10 cellular contexts compared by ENCODE assay signal in the genomic region with DNA sequence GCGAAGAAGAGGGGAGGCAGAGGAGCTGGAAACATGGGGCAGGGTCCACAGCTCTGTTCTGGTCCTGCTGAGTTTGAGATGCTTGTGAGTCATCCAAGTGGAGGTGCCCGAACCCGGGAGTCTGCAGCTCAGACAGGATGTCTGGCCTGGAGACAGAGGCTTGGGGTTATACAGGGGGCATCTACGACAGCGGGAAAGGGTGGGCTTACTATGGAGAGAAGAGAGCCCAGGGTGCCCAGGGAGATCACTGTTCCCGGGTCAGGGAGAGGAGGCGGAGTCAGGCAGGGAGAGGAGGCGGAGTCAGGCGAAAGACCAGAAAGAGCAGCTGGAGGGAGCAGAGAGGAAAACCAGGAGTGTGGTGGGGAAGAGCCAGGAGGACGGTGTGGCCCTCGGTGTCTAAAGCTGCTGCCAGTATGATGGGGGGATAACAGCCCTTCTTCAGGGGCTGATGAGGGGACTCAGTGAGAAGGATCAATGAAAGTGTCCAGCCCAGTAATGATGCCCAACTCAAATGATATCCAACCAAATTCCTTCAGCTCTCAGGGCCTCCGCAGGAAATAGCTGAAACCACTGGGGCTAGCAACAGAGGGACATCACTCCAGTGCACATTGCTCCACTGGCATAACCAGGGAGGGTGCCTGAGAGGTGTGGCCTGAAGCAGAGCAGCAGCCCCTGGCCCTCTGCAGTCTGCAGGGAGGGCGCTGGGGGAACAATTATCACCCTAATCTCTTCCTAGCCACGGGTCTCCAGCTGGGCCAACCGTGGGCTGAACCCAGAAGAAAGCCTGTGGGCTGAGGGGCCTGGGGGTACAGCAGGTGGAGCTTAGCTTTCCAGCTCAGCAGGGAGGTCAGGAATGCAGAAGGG. TPM values are rescaled to one million over a fixed set of nuclear protein-coding genes. Genes with fewer than 3 reads are reported as not detected.
DNase-seq lines count a peak whose midpoint lies in the region; ATAC-seq, FAIRE-seq and TF ChIP-seq lines count a peak whose summit lies in the region.
"Had no signal": no experiment of that assay in that cellular context is flagged by ENCODE, and none has a peak within 500 bp of the region (broad histone marks: within the 10 kb centered on the region; RNA-seq: fewer than 3 reads in every experiment).

No MANE protein-coding gene starts in this region.

- H3K36me3 Mint-ChIP-seq in natural killer cell treated with Interleukin-12 subunit alpha and Interleukin-12 subunit beta and Interleukin-15 and Interleukin-18, amount 100 ng/mL, for 72 hours = no peaks in the 10 kb centered on the region

- no peaks in the 10 kb centered on the region for H3K9me3 Mint-ChIP-seq in natural killer cell treated with Interleukin-12 subunit alpha and Interleukin-12 subunit beta and Interleukin-15 and Interleukin-18, amount 100 ng/mL, for 72 hours

- H3K27ac Mint-ChIP-seq in natural killer cell treated with Interleukin-12 subunit alpha and Interleukin-12 subunit beta and Interleukin-15 and Interleukin-18, amount 100 ng/mL, for 72 hours = peak overlapping the region; percentile 15 to 72

- no peak overlapping the region for H3K4me3 ChIP-seq in endothelial cell of umbilical vein (replicated peaks in 1 of 3; ENCODE audit: insufficient read depth in 1 of 3, low read depth in 1 of 3, low read length in 3 of 3)

- H3K4me3 Mint-ChIP-seq in natural killer cell treated with Interleukin-12 subunit alpha and Interleukin-12 subunit beta and Interleukin-15 and Interleukin-18, amount 100 ng/mL, for 72 hours = no peak overlapping the region

- H3K36me3 ChIP-seq in endothelial cell of umbilical vein (ENCODE audit: control insufficient read depth in 2 of 2, extremely low read depth in 1 of 2, insufficient read depth in 2 of 2, low read length in 2 of 2) = no peaks in the 10 kb centered on the region
- H3K36me3 ChIP-seq: neutrophil had no signal

- no peaks in the 10 kb centered on the region for H4K20me1 ChIP-seq in endothelial cell of umbilical vein (replicated peaks; ENCODE audit: control insufficient read depth, extremely low read depth, insufficient read depth, low read length)

- peaks cover 54% of the 10 kb centered on the region for H3K4me1 ChIP-seq in endothelial cell of umbilical vein (ENCODE audit: control insufficient read depth, extremely low read depth, insufficient read depth, low read length)

- no peaks in the 10 kb centered on the region for H3K27me3 ChIP-seq in endothelial cell of umbilical vein (ENCODE audit: control insufficient read depth in 2 of 2, insufficient read depth in 2 of 2, low read length in 2 of 2)

- DNase-seq in endothelial cell of umbilical vein (ENCODE audit: low read depth, low spot score) = peak; percentile 91
- peak; percentile 51 for DNase-seq in natural killer cell treated with Interleukin-12 subunit alpha and Interleukin-12 subunit beta and Interleukin-15 and Interleukin-18, amount 100 ng/mL, for 72 hours (ENCODE audit: low spot score)
- DNase-seq in stimulated activated naive CD4-positive, alpha-beta T cell treated with Interleukin-2 at 50 U/mL for 16 hours (lab: John Stamatoyannopoulos, UW) = no peak

- no peaks in the 10 kb centered on the region for H3K9me3 ChIP-seq in endothelial cell of umbilical vein (replicated peaks; ENCODE audit: control insufficient read depth, insufficient read depth, low read length)
- H3K9me3 ChIP-seq: neutrophil had no signal

- TF ChIP-seq POLR2A in endothelial cell of umbilical vein (IDR thresholded peaks at IDR 0.05; ENCODE audit: low read depth, low read length) = peak; percentile 58

- H3K79me2 ChIP-seq in endothelial cell of umbilical vein (ENCODE audit: control insufficient read depth, insufficient read depth, low read length) = peaks cover 12% of the 10 kb centered on the region

- POLR2A ChIA-PET in endothelial cell of umbilical vein (lab: Charles Lee) = interaction anchor here (0.8 to 1.0 kb wide), 2 partner anchors 9 to 138 kb away, joined by 3 to 4 read pairs; partner anchors contain the start of genes NEAT1 and ZNRD2

- ATAC-seq in natural killer cell treated with Interleukin-12 subunit alpha and Interleukin-12 subunit beta and Interleukin-15 and Interleukin-18, amount 100 ng/mL, for 72 hours = no peak
- ATAC-seq in HG02763 (IDR thresholded peaks at IDR 0.05; ENCODE audit: unreplicated experiment) (no peak), HG02885 (IDR thresholded peaks at IDR 0.05; ENCODE audit: poor library complexity, unreplicated experiment) (no peak), GM18909 (IDR thresholded peaks at IDR 0.05; ENCODE audit: poor library complexity, unreplicated experiment) (no peak)

- TF ChIP-seq CTCF in endothelial cell of umbilical vein (IDR thresholded peaks at IDR 0.05; ENCODE audit: extremely low read depth in 1 of 2, insufficient read depth in 1 of 2, low read depth in 1 of 2, low read length in 2 of 2) = no peak

- peaks cover 36 to 44% of the 10 kb centered on the region in 2 donors for H3K4me1 Mint-ChIP-seq in natural killer cell treated with Interleukin-12 subunit alpha and Interleukin-12 subunit beta and Interleukin-15 and Interleukin-18, amount 100 ng/mL, for 72 hours (ENCODE audit: low read depth in 2 of 2)

- dilution Hi-C loops in endothelial cell of umbilical vein (cut with MboI; ENCODE audit: extremely low pct_ligation_motif_present, low sequenced_read_pairs) = no loop called here

- no peaks in the 10 kb centered on the region for H3K9me1 ChIP-seq in endothelial cell of umbilical vein (replicated peaks; ENCODE audit: control insufficient read depth, extremely low read depth, insufficient read depth, low read length)

- H3K4me2 ChIP-seq in endothelial cell of umbilical vein (ENCODE audit: insufficient read depth, low read length) = peak overlapping the region; percentile 44

- intact Hi-C loops in endothelial cell of umbilical vein (cut with micrococcal nuclease) = loop anchor here (1.0 to 2.0 kb wide), 3 partner anchors 10 to 20 kb away; partner anchors contain the start of gene ZNRD2

- FAIRE-seq in G401.6 (lab: Jason Lieb, UNC) = peak; percentile 59
- FAIRE-seq in endothelial cell of umbilical vein (lab: Jason Lieb, UNC) = peak; percentile 94

- H3K27me3 Mint-ChIP-seq in natural killer cell treated with Interleukin-12 subunit alpha and Interleukin-12 subunit beta and Interleukin-15 and Interleukin-18, amount 100 ng/mL, for 72 hours = no peaks in the 10 kb centered on the region

- BruUV-seq in endothelial cell of umbilical vein (replicated peaks; lab: Mats Ljungman, UMichigan) = no TSS peak

- H3K27ac ChIP-seq in endothelial cell of umbilical vein (ENCODE audit: insufficient read depth, low read depth, low read length) = peak overlapping the region; percentile 78
- H3K27ac ChIP-seq: neutrophil had no signal

- peak overlapping the region; percentile 57 for H3K9ac ChIP-seq in endothelial cell of umbilical vein (replicated peaks; ENCODE audit: extremely low read depth, insufficient read depth, low read length)

- CTCF ChIA-PET in endothelial cell of umbilical vein (lab: Charles Lee) = interaction anchor here (0.8 to 4.3 kb wide), 10 partner anchors 9 to 54 kb away, joined by 3 to 54 read pairs (median 6); partner anchors contain the start of genes FAM89B, PCNX3 and ZNRD2

- H2AFZ ChIP-seq in endothelial cell of umbilical vein (ENCODE audit: low read depth, low read length) = peak overlapping the region; percentile 8

RNA-seq across cellular contexts. Expression of gene LTBP3, which starts 2.6 kb away (rescaled TPM):
- polyA plus RNA-seq in PFSK-1 (2012; ENCODE audit: insufficient read length, low read depth) = 121 TPM
- 120 and 121 TPM in 2 replicates for total RNA-seq in endothelial cell of umbilical vein
- 209 and 225 TPM in 2 replicates for polyA plus RNA-seq in endothelial cell of umbilical vein
- polyA plus RNA-seq in endothelial cell of umbilical vein (2011; cell fraction: cytosol; rRNA removed) = 92.6 and 135 TPM in 2 replicates
- polyA plus RNA-seq in endothelial cell of umbilical vein (2011; cell fraction: nucleus; rRNA removed) = 799 and 904 TPM in 2 replicates
- 108 and 232 TPM in 2 replicates for polyA plus RNA-seq in endothelial cell of umbilical vein (2012)
- 44.1 and 70.6 TPM in 2 replicates for polyA minus RNA-seq in endothelial cell of umbilical vein
- polyA minus RNA-seq in endothelial cell of umbilical vein (2011; cell fraction: cytosol; rRNA and poly(A)+ RNA removed) = 8.5 TPM
- 104 and 152 TPM in 2 replicates for polyA minus RNA-seq in endothelial cell of umbilical vein (2011; cell fraction: nucleus; rRNA and poly(A)+ RNA removed)
- total RNA-seq in natural killer cell treated with Interleukin-12 subunit alpha and Interleukin-12 subunit beta and Interleukin-15 and Interleukin-18, amount 100 ng/mL, for 72 hours = 10 to 100 TPM; 42.3 to 60.2 TPM

RNA-seq across cellular contexts. Expression of gene ZNRD2, which starts 9.5 kb away (rescaled TPM):
- 111 TPM for polyA plus RNA-seq in PFSK-1 (2012; ENCODE audit: insufficient read length, low read depth)
- 40.8 and 46.9 TPM in 2 replicates for total RNA-seq in endothelial cell of umbilical vein
- 96.2 and 96.7 TPM in 2 replicates for polyA plus RNA-seq in endothelial cell of umbilical vein
- polyA plus RNA-seq in endothelial cell of umbilical vein (2011; cell fraction: cytosol; rRNA removed) = 73.6 and 74.5 TPM in 2 replicates
- 50.6 TPM in 2 replicates for polyA plus RNA-seq in endothelial cell of umbilical vein (2011; cell fraction: nucleus; rRNA removed)
- 93.2 and 99.8 TPM in 2 replicates for polyA plus RNA-seq in endothelial cell of umbilical vein (2012)
- 11.3 and 14.6 TPM in 2 replicates for polyA minus RNA-seq in endothelial cell of umbilical vein
- 27.7 TPM for polyA minus RNA-seq in endothelial cell of umbilical vein (2011; cell fraction: cytosol; rRNA and poly(A)+ RNA removed)
- 14.4 and 33.5 TPM in 2 replicates for polyA minus RNA-seq in endothelial cell of umbilical vein (2011; cell fraction: nucleus; rRNA and poly(A)+ RNA removed)
- total RNA-seq in natural killer cell treated with Interleukin-12 subunit alpha and Interleukin-12 subunit beta and Interleukin-15 and Interleukin-18, amount 100 ng/mL, for 72 hours = 10 to 100 TPM; 55.8 to 89.3 TPM

RNA-seq across cellular contexts. Expression of gene FAM89B, which starts 11.6 kb away (rescaled TPM):
- 29.0 TPM for polyA plus RNA-seq in PFSK-1 (2012; ENCODE audit: insufficient read length, low read depth)
- total RNA-seq in endothelial cell of umbilical vein = 63.1 and 63.8 TPM in 2 replicates
- 153 and 193 TPM in 2 replicates for polyA plus RNA-seq in endothelial cell of umbilical vein
- polyA plus RNA-seq in endothelial cell of umbilical vein (2011; cell fraction: cytosol; rRNA removed) = 57.2 and 80.4 TPM in 2 replicates
- 31.0 and 31.4 TPM in 2 replicates for polyA plus RNA-seq in endothelial cell of umbilical vein (2011; cell fraction: nucleus; rRNA removed)
- 44.3 and 64.1 TPM in 2 replicates for polyA plus RNA-seq in endothelial cell of umbilical vein (2012)
- 30.8 and 35.3 TPM in 2 replicates for polyA minus RNA-seq in endothelial cell of umbilical vein
- polyA minus RNA-seq in endothelial cell of umbilical vein (2011; cell fraction: cytosol; rRNA and poly(A)+ RNA removed) = 10.7 TPM
- polyA minus RNA-seq in endothelial cell of umbilical vein (2011; cell fraction: nucleus; rRNA and poly(A)+ RNA removed) = 15.6 and 20.3 TPM in 2 replicates
- total RNA-seq in natural killer cell treated with Interleukin-12 subunit alpha and Interleukin-12 subunit beta and Interleukin-15 and Interleukin-18, amount 100 ng/mL, for 72 hours = 10 to 100 TPM; 38.0 to 71.5 TPM

RNA-seq across cellular contexts. Expression of gene EHBP1L1, which starts 15.1 kb away (rescaled TPM):
- 49.1 TPM for polyA plus RNA-seq in PFSK-1 (2012; ENCODE audit: insufficient read length, low read depth)
- total RNA-seq in endothelial cell of umbilical vein = 18.8 and 19.7 TPM in 2 replicates
- 12.7 and 18.5 TPM in 2 replicates for polyA plus RNA-seq in endothelial cell of umbilical vein
- polyA plus RNA-seq in endothelial cell of umbilical vein (2011; cell fraction: cytosol; rRNA removed) = 7.1 and 11.1 TPM in 2 replicates
- 29.6 and 32.5 TPM in 2 replicates for polyA plus RNA-seq in endothelial cell of umbilical vein (2011; cell fraction: nucleus; rRNA removed)
- polyA plus RNA-seq in endothelial cell of umbilical vein (2012) = 14.2 and 20.1 TPM in 2 replicates
- 8.6 and 12.0 TPM in 2 replicates for polyA minus RNA-seq in endothelial cell of umbilical vein
- polyA minus RNA-seq in endothelial cell of umbilical vein (2011; cell fraction: cytosol; rRNA and poly(A)+ RNA removed) = 64.3 TPM
- polyA minus RNA-seq in endothelial cell of umbilical vein (2011; cell fraction: nucleus; rRNA and poly(A)+ RNA removed) = 7.8 and 11.2 TPM in 2 replicates
- total RNA-seq in natural killer cell treated with Interleukin-12 subunit alpha and Interleukin-12 subunit beta and Interleukin-15 and Interleukin-18, amount 100 ng/mL, for 72 hours = 100 to 1,000 TPM; 156 to 188 TPM

RNA-seq across cellular contexts. Expression of gene KCNK7, which starts 34.8 kb away (rescaled TPM):
- polyA plus RNA-seq in PFSK-1 (2012; ENCODE audit: insufficient read length, low read depth) = 1.0 TPM
- 0.60 and 1.3 TPM in 2 replicates for total RNA-seq in endothelial cell of umbilical vein
- polyA plus RNA-seq in endothelial cell of umbilical vein = 0.17 and 0.19 TPM in 2 replicates
- polyA plus RNA-seq in endothelial cell of umbilical vein (2011; cell fraction: cytosol; rRNA removed) = 0.13 and 0.21 TPM in 2 replicates
- 0.66 and 0.87 TPM in 2 replicates for polyA plus RNA-seq in endothelial cell of umbilical vein (2011; cell fraction: nucleus; rRNA removed)
- polyA plus RNA-seq in endothelial cell of umbilical vein (2012) = 0.70 TPM in 1 of 2 replicates, not detected in the other
- polyA minus RNA-seq in endothelial cell of umbilical vein = 0.51 TPM in 1 of 2 replicates, not detected in the other
- polyA minus RNA-seq in endothelial cell of umbilical vein (2011; cell fraction: cytosol; rRNA and poly(A)+ RNA removed) = not detected
- 0.34 TPM in 1 of 2 replicates, not detected in the other for polyA minus RNA-seq in endothelial cell of umbilical vein (2011; cell fraction: nucleus; rRNA and poly(A)+ RNA removed)
- 1 to 10 TPM; 2.3 to 2.8 TPM for total RNA-seq in natural killer cell treated with Interleukin-12 subunit alpha and Interleukin-12 subunit beta and Interleukin-15 and Interleukin-18, amount 100 ng/mL, for 72 hours
- total RNA-seq: NCI-H460 had no signal
